ENCODE assay signal across 1 cellular context in genomic region chr4:153523941-153524386, GRCh38.
TF ChIP-seq lines count a peak whose summit lies in the region.

No MANE protein-coding gene starts in this region.

TF ChIP-seq in GM23338, 12 proteins besides CTCF, POLR2A, EP300 and RAD21 (continued from another document):
- TF ChIP-seq ZNF462 (CRISPR knock-in tag; IDR thresholded peaks at IDR 0.05) (no peak), CREB1 (CRISPR knock-in tag; IDR thresholded peaks at IDR 0.05; ENCODE audit: low read depth) (no peak)
